Comparison of ENCODE assay signal across 10 cellular contexts in genomic region chr3:108006077-108006675, GRCh38.
DNase-seq lines count a peak whose midpoint lies in the region; ATAC-seq and TF ChIP-seq lines count a peak whose summit lies in the region.
"Had no signal": no experiment of that assay in that cellular context is flagged by ENCODE, and none has a peak within 500 bp of the region (broad histone marks: within the 10 kb centered on the region; RNA-seq: fewer than 3 reads in every experiment).

No MANE protein-coding gene starts in this region.

- no peak overlapping the region for H3K4me3 ChIP-seq in NB4 (ENCODE audit: low read depth, low read length)
- H3K4me3 ChIP-seq in thoracic aorta, result peak overlapping the region; percentile 21
- H3K4me3 ChIP-seq: HAP-1 had no signal

- TF ChIP-seq POLR2A in NB4 (IDR thresholded peaks at IDR 0.05; ENCODE audit: extremely low read depth, insufficient read length), result no peak

- no peaks in the 10 kb centered on the region for H3K27me3 ChIP-seq in thoracic aorta (replicated peaks; ENCODE audit: insufficient read depth)

- TF ChIP-seq CTCF in NB4 (IDR thresholded peaks at IDR 0.05; ENCODE audit: low read depth, low read length) (no peak), brain (conservative IDR thresholded peaks at IDR 0.05) (no peak), thoracic aorta (IDR thresholded peaks at IDR 0.05) (no peak), GM13976 (IDR thresholded peaks at IDR 0.05; ENCODE audit: borderline replicate concordance, control extremely low read depth, extremely low read depth, insufficient read depth, missing control alignments) (no peak)

- no peak overlapping the region for H3K4me3 Mint-ChIP-seq in brain
- H3K4me3 Mint-ChIP-seq: activated T-cell treated with anti-CD3 and anti-CD28 coated beads, Interleukin-2, amount 50 U/mL, for 4 hours had no signal

- H3K27ac ChIP-seq in thoracic aorta, result no peak overlapping the region

- ATAC-seq in thoracic aorta (ENCODE audit: insufficient number of reproducible peaks, low FRiP score, low read depth), result no peak
- no peak for ATAC-seq in HG03139 (IDR thresholded peaks at IDR 0.05; ENCODE audit: unreplicated experiment)
- ATAC-seq: activated T-cell treated with anti-CD3 and anti-CD28 coated beads, Interleukin-2, amount 50 U/mL, for 4 hours had no signal

- H3K4me1 Mint-ChIP-seq in brain, result peaks cover 24% of the 10 kb centered on the region

- no peaks in the 10 kb centered on the region for H3K9me3 ChIP-seq in thoracic aorta
- H3K9me3 ChIP-seq: HAP-1 had no signal

- H3K27me3 Mint-ChIP-seq in brain, result no peaks in the 10 kb centered on the region

- no peaks in the 10 kb centered on the region for H3K36me3 Mint-ChIP-seq in brain

- DNase-seq in NB4 (ENCODE audit: low read depth), result peak; percentile 9
- peak; percentile 76 for DNase-seq in islet precursor cell
- DNase-seq in thoracic aorta (ENCODE audit: low spot score), result no peak
- no peak for DNase-seq in GM13976 (ENCODE audit: low spot score)
- no peak for DNase-seq in anterior cingulate cortex (lab: John Stamatoyannopoulos, UW)
- DNase-seq: activated T-cell treated with anti-CD3 and anti-CD28 coated beads, Interleukin-2, amount 50 U/mL, for 4 hours; posterior cingulate gyrus had no signal

- peaks cover 0 to 5% (median 0%) of the 10 kb centered on the region in 5 experiments for H3K9me3 Mint-ChIP-seq in brain
- H3K9me3 Mint-ChIP-seq: activated T-cell treated with anti-CD3 and anti-CD28 coated beads, Interleukin-2, amount 50 U/mL, for 4 hours had no signal

- H3K4me1 ChIP-seq in thoracic aorta (ENCODE audit: control insufficient read depth in 1 of 2, low read depth in 2 of 2), result peaks cover 16 to 36% of the 10 kb centered on the region in 2 donors
- H3K4me1 ChIP-seq: HAP-1 had no signal

- in situ Hi-C loops in GM13976 (cut with MboI; ENCODE audit: low sequenced_read_pairs, unreplicated experiment), result no loop called here

- peak overlapping the region in 3 of 5 experiments; percentile 34 to 94 (median 71) for H3K27ac Mint-ChIP-seq in brain

- H3K36me3 ChIP-seq in thoracic aorta, result no peaks in the 10 kb centered on the region
- H3K36me3 ChIP-seq: HAP-1 had no signal

Comparison
In these comparisons a context has a peak if more than half of its experiments do, and no peak if none do; other contexts are left out.
1. DNase-seq: peak in NB4 (single experiment) and islet precursor cell (single experiment); none in thoracic aorta (single experiment), GM13976 (single experiment) and anterior cingulate cortex (0 of 58).